Comparison of ENCODE assay signal across 8 cellular contexts in genomic region chr11:78350101-78350645, GRCh38.
A peak's percentile ranks its signal among the peaks of the same experiment; 100 is the strongest.
DNase-seq lines count a peak whose midpoint lies in the region; ATAC-seq, FAIRE-seq and TF ChIP-seq lines count a peak whose summit lies in the region.

No MANE protein-coding gene starts in this region.

- H3K27me3 Mint-ChIP-seq in HFFc6 (ENCODE audit: insufficient read depth): no peaks in the 10 kb centered on the region
- no peaks in the 10 kb centered on the region for H3K27me3 Mint-ChIP-seq in activated naive CD8-positive, alpha-beta T cell treated with anti-CD3 and anti-CD28 coated beads, Interleukin-2, amount 50 U/mL, for 24 hours

- FAIRE-seq in HTR-8/SVneo (lab: Jason Lieb, UNC): no peak

- H3K9ac ChIP-seq in subcutaneous abdominal adipose tissue (ENCODE audit: low read length in 5 of 5): peak overlapping the region; percentile 47 to 82 (median 56)

- H3K36me3 ChIP-seq in subcutaneous abdominal adipose tissue (ENCODE audit: control insufficient read depth in 5 of 5, insufficient read depth in 5 of 5, low read length in 5 of 5): no peaks in the 10 kb centered on the region

- no peaks in the 10 kb centered on the region for H3K36me3 Mint-ChIP-seq in HFFc6 (ENCODE audit: low read depth)
- no peaks in the 10 kb centered on the region for H3K36me3 Mint-ChIP-seq in activated naive CD8-positive, alpha-beta T cell treated with anti-CD3 and anti-CD28 coated beads, Interleukin-2, amount 50 U/mL, for 24 hours (ENCODE audit: low read depth)

- peaks cover 12 to 66% (median 52%) of the 10 kb centered on the region in 5 donors for H3K4me1 ChIP-seq in subcutaneous abdominal adipose tissue (ENCODE audit: control insufficient read depth in 5 of 5, insufficient read depth in 5 of 5, low read length in 5 of 5)

- H3K27me3 ChIP-seq in AG04450 (ENCODE audit: control insufficient read depth, insufficient read depth, low read length) (no peaks in the 10 kb centered on the region), subcutaneous abdominal adipose tissue (ENCODE audit: control insufficient read depth in 5 of 5, insufficient read depth in 4 of 5, low read length in 5 of 5) (no peaks in the 10 kb centered on the region)

- H3K27ac ChIP-seq in AG04450 (ENCODE audit: low read depth, low read length): peak overlapping the region; percentile 80
- peak overlapping the region; percentile 92 for H3K27ac ChIP-seq in subcutaneous abdominal adipose tissue (ENCODE audit: low read depth, low read length)

- POLR2A ChIA-PET in AG04450 (lab: Yijun Ruan, JAX): no interaction called here

- peak overlapping the region; percentile 92 for H3K27ac Mint-ChIP-seq in HFFc6
- peak overlapping the region; percentile 29 for H3K27ac Mint-ChIP-seq in activated naive CD8-positive, alpha-beta T cell treated with anti-CD3 and anti-CD28 coated beads, Interleukin-2, amount 50 U/mL, for 24 hours

- TF ChIP-seq CTCF in AG04450 (IDR thresholded peaks at IDR 0.05; ENCODE audit: low read depth, low read length) (no peak), HFFc6 (IDR thresholded peaks at IDR 0.05) (no peak)

- CTCF ChIA-PET in AG04450 (lab: Charles Lee): interaction anchor here (1.0 to 1.8 kb wide), 3 partner anchors 9 to 215 kb away, joined by 3 to 6 read pairs (median 3); no protein-coding TSS in a partner anchor

- H3K4me3 Mint-ChIP-seq in HFFc6: peak overlapping the region; percentile 84
- peak overlapping the region; percentile 19 for H3K4me3 Mint-ChIP-seq in activated naive CD8-positive, alpha-beta T cell treated with anti-CD3 and anti-CD28 coated beads, Interleukin-2, amount 50 U/mL, for 24 hours

- H3K4me3 ChIP-seq in AG04450 (ENCODE audit: low read depth, low read length): peak overlapping the region; percentile 34
- peak overlapping the region; percentile 5 to 43 (median 39) for H3K4me3 ChIP-seq in subcutaneous abdominal adipose tissue (ENCODE audit: low read depth in 1 of 5, low read length in 5 of 5)

- H3K4me1 Mint-ChIP-seq in HFFc6 (ENCODE audit: low read depth): peaks cover 72% of the 10 kb centered on the region
- peaks cover 26% of the 10 kb centered on the region for H3K4me1 Mint-ChIP-seq in activated naive CD8-positive, alpha-beta T cell treated with anti-CD3 and anti-CD28 coated beads, Interleukin-2, amount 50 U/mL, for 24 hours

- no peaks in the 10 kb centered on the region for H3K9me3 ChIP-seq in AG04450 (ENCODE audit: control insufficient read depth, insufficient read depth, low read length)
- no peaks in the 10 kb centered on the region for H3K9me3 ChIP-seq in subcutaneous abdominal adipose tissue (ENCODE audit: control insufficient read depth in 5 of 5, low read length in 5 of 5)

- H3K9me3 Mint-ChIP-seq in HFFc6: no peaks in the 10 kb centered on the region
- no peaks in the 10 kb centered on the region for H3K9me3 Mint-ChIP-seq in activated naive CD8-positive, alpha-beta T cell treated with anti-CD3 and anti-CD28 coated beads, Interleukin-2, amount 50 U/mL, for 24 hours

- peak; percentile 37 for DNase-seq in AG04450 (ENCODE audit: low read depth, low spot score)
- DNase-seq in HFFc6: peak; percentile 2
- DNase-seq in activated naive CD8-positive, alpha-beta T cell treated with anti-CD3 and anti-CD28 coated beads, Interleukin-2, amount 50 U/mL, for 24 hours: no peak
- peak; percentile 10 for DNase-seq in kidney tubule cell (ENCODE audit: low spot score)
- DNase-seq in SHP77 treated with DMSO at 0.1 percent for 48 hours (lab: John Stamatoyannopoulos, UW): no peak
- no peak for DNase-seq in 8988T
- no peak for DNase-seq in HTR-8/SVneo (ENCODE audit: insufficient read length, low spot score)

- ATAC-seq in activated naive CD8-positive, alpha-beta T cell treated with anti-CD3 and anti-CD28 coated beads, Interleukin-2, amount 50 U/mL, for 24 hours: no peak

Comparison
In these comparisons a context has a peak if more than half of its experiments do, and no peak if none do; other contexts are left out.
1. DNase-seq: peak in AG04450 (single experiment), HFFc6 (single experiment) and kidney tubule cell (single experiment); none in activated naive CD8-positive, alpha-beta T cell treated with anti-CD3 and anti-CD28 coated beads, Interleukin-2, amount 50 U/mL, for 24 hours (single experiment), SHP77 treated with DMSO at 0.1 percent for 48 hours (single experiment), 8988T (single experiment) and HTR-8/SVneo (single experiment).